1 cellular context compared by ENCODE assay signal in genomic region chr5:158382473-158382872, GRCh38.
TF ChIP-seq lines count a peak whose summit lies in the region.

No MANE protein-coding gene starts in this region.

TF ChIP-seq in SK-N-SH, 30 proteins besides CTCF, POLR2A, EP300 and RAD21 (continued from another document):
- TF ChIP-seq RXRA (IDR thresholded peaks at IDR 0.05; ENCODE audit: borderline replicate concordance, low read depth) (peak; percentile 77; the same call in 1 of the 2 replicates), TAF1 (IDR thresholded peaks at IDR 0.05; ENCODE audit: borderline replicate concordance, low read depth, low read length) (no peak), SMC3 (IDR thresholded peaks at IDR 0.05; ENCODE audit: low read depth, low read length) (no peak), SIN3A (IDR thresholded peaks at IDR 0.05; ENCODE audit: borderline replicate concordance, low read depth, low read length) (peak; percentile 56; the same call in 1 of the 2 replicates), TEAD4 (IDR thresholded peaks at IDR 0.05; ENCODE audit: borderline replicate concordance, insufficient read depth) (peak; percentile 70), YY1 (IDR thresholded peaks at IDR 0.05; ENCODE audit: low read depth) (no peak), FOSL2 (IDR thresholded peaks at IDR 0.05; ENCODE audit: borderline replicate concordance, low read depth) (peak; percentile 100), JUND (IDR thresholded peaks at IDR 0.05) (peak; percentile 99), MEF2A (IDR thresholded peaks at IDR 0.05; ENCODE audit: borderline replicate concordance, low read depth) (no peak; the same call in 1 of the 2 replicates), MXI1 (IDR thresholded peaks at IDR 0.05; ENCODE audit: low read depth, low read length) (no peak), NFIC (IDR thresholded peaks at IDR 0.05; ENCODE audit: borderline replicate concordance) (peak; percentile 92)
- TF ChIP-seq, protein P1, sequence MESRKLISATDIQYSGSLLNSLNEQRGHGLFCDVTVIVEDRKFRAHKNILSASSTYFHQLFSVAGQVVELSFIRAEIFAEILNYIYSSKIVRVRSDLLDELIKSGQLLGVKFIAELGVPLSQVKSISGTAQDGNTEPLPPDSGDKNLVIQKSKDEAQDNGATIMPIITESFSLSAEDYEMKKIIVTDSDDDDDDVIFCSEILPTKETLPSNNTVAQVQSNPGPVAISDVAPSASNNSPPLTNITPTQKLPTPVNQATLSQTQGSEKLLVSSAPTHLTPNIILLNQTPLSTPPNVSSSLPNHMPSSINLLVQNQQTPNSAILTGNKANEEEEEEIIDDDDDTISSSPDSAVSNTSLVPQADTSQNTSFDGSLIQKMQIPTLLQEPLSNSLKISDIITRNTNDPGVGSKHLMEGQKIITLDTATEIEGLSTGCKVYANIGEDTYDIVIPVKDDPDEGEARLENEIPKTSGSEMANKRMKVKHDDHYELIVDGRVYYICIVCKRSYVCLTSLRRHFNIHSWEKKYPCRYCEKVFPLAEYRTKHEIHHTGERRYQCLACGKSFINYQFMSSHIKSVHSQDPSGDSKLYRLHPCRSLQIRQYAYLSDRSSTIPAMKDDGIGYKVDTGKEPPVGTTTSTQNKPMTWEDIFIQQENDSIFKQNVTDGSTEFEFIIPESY (IDR thresholded peaks at IDR 0.05; ENCODE audit: borderline replicate concordance, low read depth) = peak; percentile 73; the same call in 1 of the 2 replicates
